1 cellular context compared by ENCODE assay signal in genomic region chr1:17601643-17602382, GRCh38.
TF ChIP-seq lines count a peak whose summit lies in the region.

No MANE protein-coding gene starts in this region.

TF ChIP-seq in K562, 482 proteins besides CTCF, POLR2A, EP300 and RAD21:
- TF ChIP-seq PPARD (CRISPR knock-in tag; IDR thresholded peaks at IDR 0.05) (no peak), RBM17 (IDR thresholded peaks at IDR 0.05; ENCODE audit: borderline replicate concordance, low read depth, low read length) (no peak), CTCFL (IDR thresholded peaks at IDR 0.05; ENCODE audit: borderline replicate concordance, insufficient read depth, low read depth, low read length, poor library complexity, severe bottlenecking) (peak; percentile 25), SMC3 (conservative IDR thresholded peaks at IDR 0.05; ENCODE audit: insufficient read depth, low read depth, low read length) (peak; percentile 17; the same call in 1 of the 2 replicates), MAZ (CRISPR knock-in tag; conservative IDR thresholded peaks at IDR 0.05 in 1 of 2, IDR thresholded peaks at IDR 0.05 in 1 of 2) (no peak), ZNF197 (CRISPR knock-in tag; IDR thresholded peaks at IDR 0.05; ENCODE audit: low read depth) (no peak), ZHX1 (conservative IDR thresholded peaks at IDR 0.05; ENCODE audit: low read length) (no peak), CBX3 (IDR thresholded peaks at IDR 0.05; ENCODE audit: borderline replicate concordance in 1 of 2, low read length in 2 of 2) (no peak), E2F3 (CRISPR knock-in tag; IDR thresholded peaks at IDR 0.05) (no peak)
